Comparison of ENCODE assay signal across 1 cellular context in the genomic region with DNA sequence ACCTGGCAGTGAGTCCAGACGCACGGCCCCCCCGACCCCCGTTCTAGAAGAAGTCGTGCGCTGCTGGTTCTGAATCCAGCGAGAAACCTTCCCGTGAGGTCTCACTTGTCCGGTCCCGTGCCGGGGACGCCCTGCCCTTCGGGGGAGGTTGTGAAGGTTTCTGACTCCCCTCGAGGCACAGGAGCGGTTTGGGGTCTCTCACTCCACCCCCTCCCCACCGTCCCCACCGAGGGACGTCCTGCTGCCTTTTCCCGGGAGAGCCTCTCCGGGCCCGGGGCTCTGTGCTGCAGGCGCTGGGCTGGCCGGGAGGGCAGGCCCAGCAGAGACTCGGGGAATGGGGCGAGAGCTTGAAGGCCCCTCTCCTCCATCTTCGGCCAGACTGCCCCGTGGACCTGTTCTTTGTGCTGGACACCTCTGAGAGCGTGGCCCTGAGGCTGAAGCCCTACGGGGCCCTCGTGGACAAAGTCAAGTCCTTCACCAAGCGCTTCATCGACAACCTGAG.
TF ChIP-seq lines count a peak whose summit lies in the region.

No MANE protein-coding gene starts in this region.

TF ChIP-seq in HepG2, 621 proteins besides CTCF, POLR2A, EP300 and RAD21:
- TF ChIP-seq HNF1B (CRISPR knock-in tag; IDR thresholded peaks at IDR 0.05) (no peak), NFIC (IDR thresholded peaks at IDR 0.05; ENCODE audit: low read length) (no peak), ARID4A (CRISPR knock-in tag; IDR thresholded peaks at IDR 0.05; ENCODE audit: borderline replicate concordance) (peak; percentile 9; the same call in 1 of the 2 replicates), ZNF451 (CRISPR knock-in tag; IDR thresholded peaks at IDR 0.05) (no peak), SP4 (CRISPR knock-in tag; IDR thresholded peaks at IDR 0.05) (peak; percentile 5; the same call in 1 of the 2 replicates), KDM2A (CRISPR knock-in tag; IDR thresholded peaks at IDR 0.05; ENCODE audit: borderline replicate concordance, low read depth) (no peak), ZFX (CRISPR knock-in tag; IDR thresholded peaks at IDR 0.05; ENCODE audit: low read depth) (peak; percentile 33), ZNF704 (CRISPR knock-in tag; IDR thresholded peaks at IDR 0.05; ENCODE audit: borderline replicate concordance) (no peak), FOXK1 (CRISPR knock-in tag; IDR thresholded peaks at IDR 0.05; ENCODE audit: borderline replicate concordance, low read depth) (no peak), KMT2B (CRISPR knock-in tag; IDR thresholded peaks at IDR 0.05) (no peak), ZNF30 (CRISPR knock-in tag; IDR thresholded peaks at IDR 0.05) (0 out of 2 replicates have a peak, but pooled peaks have one; percentile 40)
- TF ChIP-seq, protein P1, sequence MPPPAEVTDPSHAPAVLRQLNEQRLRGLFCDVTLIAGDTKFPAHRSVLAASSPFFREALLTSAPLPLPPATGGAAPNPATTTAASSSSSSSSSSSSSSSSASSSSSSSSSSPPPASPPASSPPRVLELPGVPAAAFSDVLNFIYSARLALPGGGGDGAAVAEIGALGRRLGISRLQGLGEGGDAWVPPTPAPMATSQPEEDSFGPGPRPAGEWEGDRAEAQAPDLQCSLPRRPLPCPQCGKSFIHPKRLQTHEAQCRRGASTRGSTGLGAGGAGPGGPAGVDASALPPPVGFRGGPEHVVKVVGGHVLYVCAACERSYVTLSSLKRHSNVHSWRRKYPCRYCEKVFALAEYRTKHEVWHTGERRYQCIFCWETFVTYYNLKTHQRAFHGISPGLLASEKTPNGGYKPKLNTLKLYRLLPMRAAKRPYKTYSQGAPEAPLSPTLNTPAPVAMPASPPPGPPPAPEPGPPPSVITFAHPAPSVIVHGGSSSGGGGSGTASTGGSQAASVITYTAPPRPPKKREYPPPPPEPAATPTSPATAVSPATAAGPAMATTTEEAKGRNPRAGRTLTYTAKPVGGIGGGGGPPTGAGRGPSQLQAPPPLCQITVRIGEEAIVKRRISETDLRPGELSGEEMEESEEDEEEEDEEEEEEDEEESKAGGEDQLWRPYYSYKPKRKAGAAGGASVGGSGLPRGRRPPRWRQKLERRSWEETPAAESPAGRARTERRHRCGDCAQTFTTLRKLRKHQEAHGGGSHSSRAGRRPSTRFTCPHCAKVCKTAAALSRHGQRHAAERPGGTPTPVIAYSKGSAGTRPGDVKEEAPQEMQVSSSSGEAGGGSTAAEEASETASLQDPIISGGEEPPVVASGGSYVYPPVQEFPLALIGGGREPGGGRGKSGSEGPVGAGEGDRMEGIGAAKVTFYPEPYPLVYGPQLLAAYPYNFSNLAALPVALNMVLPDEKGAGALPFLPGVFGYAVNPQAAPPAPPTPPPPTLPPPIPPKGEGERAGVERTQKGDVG (CRISPR knock-in tag; IDR thresholded peaks at IDR 0.05; ENCODE audit: borderline replicate concordance) = no peak
- TF ChIP-seq, protein P2, sequence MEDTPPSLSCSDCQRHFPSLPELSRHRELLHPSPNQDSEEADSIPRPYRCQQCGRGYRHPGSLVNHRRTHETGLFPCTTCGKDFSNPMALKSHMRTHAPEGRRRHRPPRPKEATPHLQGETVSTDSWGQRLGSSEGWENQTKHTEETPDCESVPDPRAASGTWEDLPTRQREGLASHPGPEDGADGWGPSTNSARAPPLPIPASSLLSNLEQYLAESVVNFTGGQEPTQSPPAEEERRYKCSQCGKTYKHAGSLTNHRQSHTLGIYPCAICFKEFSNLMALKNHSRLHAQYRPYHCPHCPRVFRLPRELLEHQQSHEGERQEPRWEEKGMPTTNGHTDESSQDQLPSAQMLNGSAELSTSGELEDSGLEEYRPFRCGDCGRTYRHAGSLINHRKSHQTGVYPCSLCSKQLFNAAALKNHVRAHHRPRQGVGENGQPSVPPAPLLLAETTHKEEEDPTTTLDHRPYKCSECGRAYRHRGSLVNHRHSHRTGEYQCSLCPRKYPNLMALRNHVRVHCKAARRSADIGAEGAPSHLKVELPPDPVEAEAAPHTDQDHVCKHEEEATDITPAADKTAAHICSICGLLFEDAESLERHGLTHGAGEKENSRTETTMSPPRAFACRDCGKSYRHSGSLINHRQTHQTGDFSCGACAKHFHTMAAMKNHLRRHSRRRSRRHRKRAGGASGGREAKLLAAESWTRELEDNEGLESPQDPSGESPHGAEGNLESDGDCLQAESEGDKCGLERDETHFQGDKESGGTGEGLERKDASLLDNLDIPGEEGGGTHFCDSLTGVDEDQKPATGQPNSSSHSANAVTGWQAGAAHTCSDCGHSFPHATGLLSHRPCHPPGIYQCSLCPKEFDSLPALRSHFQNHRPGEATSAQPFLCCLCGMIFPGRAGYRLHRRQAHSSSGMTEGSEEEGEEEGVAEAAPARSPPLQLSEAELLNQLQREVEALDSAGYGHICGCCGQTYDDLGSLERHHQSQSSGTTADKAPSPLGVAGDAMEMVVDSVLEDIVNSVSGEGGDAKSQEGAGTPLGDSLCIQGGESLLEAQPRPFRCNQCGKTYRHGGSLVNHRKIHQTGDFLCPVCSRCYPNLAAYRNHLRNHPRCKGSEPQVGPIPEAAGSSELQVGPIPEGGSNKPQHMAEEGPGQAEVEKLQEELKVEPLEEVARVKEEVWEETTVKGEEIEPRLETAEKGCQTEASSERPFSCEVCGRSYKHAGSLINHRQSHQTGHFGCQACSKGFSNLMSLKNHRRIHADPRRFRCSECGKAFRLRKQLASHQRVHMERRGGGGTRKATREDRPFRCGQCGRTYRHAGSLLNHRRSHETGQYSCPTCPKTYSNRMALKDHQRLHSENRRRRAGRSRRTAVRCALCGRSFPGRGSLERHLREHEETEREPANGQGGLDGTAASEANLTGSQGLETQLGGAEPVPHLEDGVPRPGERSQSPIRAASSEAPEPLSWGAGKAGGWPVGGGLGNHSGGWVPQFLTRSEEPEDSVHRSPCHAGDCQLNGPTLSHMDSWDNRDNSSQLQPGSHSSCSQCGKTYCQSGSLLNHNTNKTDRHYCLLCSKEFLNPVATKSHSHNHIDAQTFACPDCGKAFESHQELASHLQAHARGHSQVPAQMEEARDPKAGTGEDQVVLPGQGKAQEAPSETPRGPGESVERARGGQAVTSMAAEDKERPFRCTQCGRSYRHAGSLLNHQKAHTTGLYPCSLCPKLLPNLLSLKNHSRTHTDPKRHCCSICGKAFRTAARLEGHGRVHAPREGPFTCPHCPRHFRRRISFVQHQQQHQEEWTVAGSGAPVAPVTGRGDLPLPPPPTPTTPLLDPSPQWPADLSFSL (CRISPR knock-in tag; IDR thresholded peaks at IDR 0.05) = no peak
- TF ChIP-seq, protein P3, sequence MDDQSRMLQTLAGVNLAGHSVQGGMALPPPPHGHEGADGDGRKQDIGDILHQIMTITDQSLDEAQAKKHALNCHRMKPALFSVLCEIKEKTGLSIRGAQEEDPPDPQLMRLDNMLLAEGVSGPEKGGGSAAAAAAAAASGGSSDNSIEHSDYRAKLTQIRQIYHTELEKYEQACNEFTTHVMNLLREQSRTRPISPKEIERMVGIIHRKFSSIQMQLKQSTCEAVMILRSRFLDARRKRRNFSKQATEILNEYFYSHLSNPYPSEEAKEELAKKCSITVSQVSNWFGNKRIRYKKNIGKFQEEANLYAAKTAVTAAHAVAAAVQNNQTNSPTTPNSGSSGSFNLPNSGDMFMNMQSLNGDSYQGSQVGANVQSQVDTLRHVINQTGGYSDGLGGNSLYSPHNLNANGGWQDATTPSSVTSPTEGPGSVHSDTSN (CRISPR knock-in tag; IDR thresholded peaks at IDR 0.05; ENCODE audit: borderline replicate concordance) = no peak
- TF ChIP-seq, protein P4, sequence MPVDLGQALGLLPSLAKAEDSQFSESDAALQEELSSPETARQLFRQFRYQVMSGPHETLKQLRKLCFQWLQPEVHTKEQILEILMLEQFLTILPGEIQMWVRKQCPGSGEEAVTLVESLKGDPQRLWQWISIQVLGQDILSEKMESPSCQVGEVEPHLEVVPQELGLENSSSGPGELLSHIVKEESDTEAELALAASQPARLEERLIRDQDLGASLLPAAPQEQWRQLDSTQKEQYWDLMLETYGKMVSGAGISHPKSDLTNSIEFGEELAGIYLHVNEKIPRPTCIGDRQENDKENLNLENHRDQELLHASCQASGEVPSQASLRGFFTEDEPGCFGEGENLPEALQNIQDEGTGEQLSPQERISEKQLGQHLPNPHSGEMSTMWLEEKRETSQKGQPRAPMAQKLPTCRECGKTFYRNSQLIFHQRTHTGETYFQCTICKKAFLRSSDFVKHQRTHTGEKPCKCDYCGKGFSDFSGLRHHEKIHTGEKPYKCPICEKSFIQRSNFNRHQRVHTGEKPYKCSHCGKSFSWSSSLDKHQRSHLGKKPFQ (CRISPR knock-in tag; IDR thresholded peaks at IDR 0.05; ENCODE audit: insufficient replicate concordance) = no peak
